25 cellular contexts compared by ENCODE assay signal in genomic region chr3:136161516-136161915, GRCh38.
"Had no signal": no experiment of that assay in that cellular context is flagged by ENCODE, and none has a peak within 500 bp of the region (broad histone marks: within the 10 kb centered on the region; RNA-seq: fewer than 3 reads in every experiment).

No MANE protein-coding gene starts in this region.

- H3K27ac Mint-ChIP-seq: activated B cell treated with CpG ODN at 0.5 μM for 24 hours; activated CD4-positive, alpha-beta T cell treated with anti-CD3 and anti-CD28 coated beads for 36 hours; activated T-helper 17 cell treated with anti-CD3 and anti-CD28 coated beads, Interleukin-2, amount 50 U/mL, for 72 hours; dendritic cell treated with granulocyte-macrophage colony-stimulating factor and Interleukin-4, amounts not matched to agents 40 ng/mL and 50 ng/mL, for 4 days; nephron; T-helper 1 cell treated with Interleukin-12 subunit alpha and Interleukin-12 subunit beta and Interleukin-4 antibody, amounts not matched to agents 30 μg/mL and 1 μg/mL, for 36 hours had no signal

- DNase-seq: activated B cell treated with CpG ODN at 0.5 μM for 24 hours; activated CD4-positive, alpha-beta T cell treated with anti-CD3 and anti-CD28 coated beads for 36 hours; activated CD4-positive, alpha-beta T cell treated with anti-CD3 and anti-CD28 coated beads, Interleukin-2, amount 50 U/mL, for 48 hours; activated T-cell treated with anti-CD3 and anti-CD28 coated beads, Interleukin-2, amount 50 U/mL, for 1 hour; anterior cingulate cortex; body of pancreas; effector CD4-positive, alpha-beta T cell; erythroblast; foreskin keratinocyte; hippocampal formation; kidney glomerular epithelial cell; left lung; ovary; stimulated activated CD4-positive, alpha-beta T cell treated with anti-CD3 and anti-CD28 coated beads, Interleukin-4, amount 100 ng/mL, for 24 hours; stimulated activated naive CD8-positive, alpha-beta T cell treated with anti-CD3 and anti-CD28 coated beads, Interleukin-15, Interleukin-2, amounts not matched to agents 100 U/mL and 50 U/mL, for 24 hours; thyroid gland had no signal

- H3K27me3 ChIP-seq: body of pancreas, cardiac muscle cell, foreskin keratinocyte, left lung, neutrophil, ovary, right atrium auricular region, thyroid gland had no signal

- ATAC-seq: activated CD4-positive, alpha-beta T cell treated with anti-CD3 and anti-CD28 coated beads for 36 hours; activated T-helper 17 cell treated with anti-CD3 and anti-CD28 coated beads, Interleukin-2, amount 50 U/mL, for 72 hours; body of pancreas; foreskin keratinocyte; stimulated activated naive CD8-positive, alpha-beta T cell treated with anti-CD3 and anti-CD28 coated beads, Interleukin-15, Interleukin-2, amounts not matched to agents 100 U/mL and 50 U/mL, for 24 hours had no signal

- H3K4me3 ChIP-seq: body of pancreas, cardiac muscle cell, left lung, lung, ovary, prostate gland, right atrium auricular region, thyroid gland had no signal

- H3K4me3 Mint-ChIP-seq: activated B cell treated with CpG ODN at 0.5 μM for 24 hours; activated CD4-positive, alpha-beta T cell treated with anti-CD3 and anti-CD28 coated beads for 36 hours; activated T-helper 17 cell treated with anti-CD3 and anti-CD28 coated beads, Interleukin-2, amount 50 U/mL, for 72 hours; dendritic cell treated with granulocyte-macrophage colony-stimulating factor and Interleukin-4, amounts not matched to agents 40 ng/mL and 50 ng/mL, for 4 days; nephron; T-helper 1 cell treated with Interleukin-12 subunit alpha and Interleukin-12 subunit beta and Interleukin-4 antibody, amounts not matched to agents 30 μg/mL and 1 μg/mL, for 36 hours had no signal

- H3K9me3 Mint-ChIP-seq: activated B cell treated with CpG ODN at 0.5 μM for 24 hours; activated T-helper 17 cell treated with anti-CD3 and anti-CD28 coated beads, Interleukin-2, amount 50 U/mL, for 72 hours; dendritic cell treated with granulocyte-macrophage colony-stimulating factor and Interleukin-4, amounts not matched to agents 40 ng/mL and 50 ng/mL, for 4 days; nephron; T-helper 1 cell treated with Interleukin-12 subunit alpha and Interleukin-12 subunit beta and Interleukin-4 antibody, amounts not matched to agents 30 μg/mL and 1 μg/mL, for 36 hours had no signal

- H3K4me1 ChIP-seq: prostate gland had no signal

- H3K36me3 ChIP-seq: cardiac muscle cell, left lung, neutrophil, ovary, prostate gland, right atrium auricular region, thyroid gland had no signal

- H3K9me3 ChIP-seq: body of pancreas, left lung, neutrophil, ovary, prostate gland, right atrium auricular region, thyroid gland had no signal

- H3K27me3 Mint-ChIP-seq: activated B cell treated with CpG ODN at 0.5 μM for 24 hours; activated CD4-positive, alpha-beta T cell treated with anti-CD3 and anti-CD28 coated beads for 36 hours; activated T-helper 17 cell treated with anti-CD3 and anti-CD28 coated beads, Interleukin-2, amount 50 U/mL, for 72 hours; dendritic cell treated with granulocyte-macrophage colony-stimulating factor and Interleukin-4, amounts not matched to agents 40 ng/mL and 50 ng/mL, for 4 days had no signal

- H3K27ac ChIP-seq: body of pancreas, cardiac muscle cell, foreskin keratinocyte, left lung, neutrophil, ovary, prostate gland, right atrium auricular region, thyroid gland had no signal
